ENCODE assay signal across 1 cellular context in the genomic region with DNA sequence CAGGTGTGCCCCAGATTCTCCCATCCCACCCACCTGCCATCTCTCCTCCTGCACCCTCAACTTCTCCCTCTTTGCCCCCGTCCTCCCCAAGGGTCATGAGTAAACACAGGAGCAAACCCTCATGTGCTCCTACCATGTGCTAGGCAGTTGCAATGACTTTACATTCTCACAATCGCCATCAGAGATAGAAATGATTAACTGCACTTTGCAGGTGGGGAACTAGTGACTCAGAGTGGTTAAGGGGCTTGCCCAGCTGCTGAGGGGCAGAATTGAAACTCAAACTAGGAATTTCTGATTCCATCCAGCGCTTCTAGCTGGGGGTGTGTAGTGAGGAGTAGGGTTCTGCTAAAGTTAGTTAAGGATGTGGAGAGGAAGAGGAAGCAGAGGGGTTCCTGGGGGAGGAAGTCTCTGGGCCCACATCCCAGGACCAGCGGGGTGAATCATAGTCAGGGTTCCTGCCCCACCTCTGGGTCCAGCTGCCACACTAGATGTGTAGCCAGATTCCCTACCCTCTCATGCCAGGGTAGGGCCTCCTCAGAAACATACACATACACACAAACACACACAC.
TF ChIP-seq lines count a peak whose summit lies in the region.

No MANE protein-coding gene starts in this region.

TF ChIP-seq in WTC11, 78 proteins besides CTCF, POLR2A, EP300 and RAD21 (continued from another document):
- TF ChIP-seq, protein P1, sequence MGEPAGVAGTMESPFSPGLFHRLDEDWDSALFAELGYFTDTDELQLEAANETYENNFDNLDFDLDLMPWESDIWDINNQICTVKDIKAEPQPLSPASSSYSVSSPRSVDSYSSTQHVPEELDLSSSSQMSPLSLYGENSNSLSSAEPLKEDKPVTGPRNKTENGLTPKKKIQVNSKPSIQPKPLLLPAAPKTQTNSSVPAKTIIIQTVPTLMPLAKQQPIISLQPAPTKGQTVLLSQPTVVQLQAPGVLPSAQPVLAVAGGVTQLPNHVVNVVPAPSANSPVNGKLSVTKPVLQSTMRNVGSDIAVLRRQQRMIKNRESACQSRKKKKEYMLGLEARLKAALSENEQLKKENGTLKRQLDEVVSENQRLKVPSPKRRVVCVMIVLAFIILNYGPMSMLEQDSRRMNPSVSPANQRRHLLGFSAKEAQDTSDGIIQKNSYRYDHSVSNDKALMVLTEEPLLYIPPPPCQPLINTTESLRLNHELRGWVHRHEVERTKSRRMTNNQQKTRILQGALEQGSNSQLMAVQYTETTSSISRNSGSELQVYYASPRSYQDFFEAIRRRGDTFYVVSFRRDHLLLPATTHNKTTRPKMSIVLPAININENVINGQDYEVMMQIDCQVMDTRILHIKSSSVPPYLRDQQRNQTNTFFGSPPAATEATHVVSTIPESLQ (CRISPR knock-in tag; IDR thresholded peaks at IDR 0.05) = no peak
- TF ChIP-seq, protein P2, sequence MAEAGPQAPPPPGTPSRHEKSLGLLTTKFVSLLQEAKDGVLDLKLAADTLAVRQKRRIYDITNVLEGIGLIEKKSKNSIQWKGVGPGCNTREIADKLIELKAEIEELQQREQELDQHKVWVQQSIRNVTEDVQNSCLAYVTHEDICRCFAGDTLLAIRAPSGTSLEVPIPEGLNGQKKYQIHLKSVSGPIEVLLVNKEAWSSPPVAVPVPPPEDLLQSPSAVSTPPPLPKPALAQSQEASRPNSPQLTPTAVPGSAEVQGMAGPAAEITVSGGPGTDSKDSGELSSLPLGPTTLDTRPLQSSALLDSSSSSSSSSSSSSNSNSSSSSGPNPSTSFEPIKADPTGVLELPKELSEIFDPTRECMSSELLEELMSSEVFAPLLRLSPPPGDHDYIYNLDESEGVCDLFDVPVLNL (CRISPR knock-in tag; IDR thresholded peaks at IDR 0.05; ENCODE audit: borderline replicate concordance, low read depth) = no peak
- TF ChIP-seq GRHL2 (CRISPR knock-in tag; IDR thresholded peaks at IDR 0.05; ENCODE audit: insufficient replicate concordance, severe bottlenecking) (no peak), GABPB1 (CRISPR knock-in tag; IDR thresholded peaks at IDR 0.05) (no peak), JUN (CRISPR knock-in tag; IDR thresholded peaks at IDR 0.05) (no peak), MYBL2 (CRISPR knock-in tag; IDR thresholded peaks at IDR 0.05) (no peak)
- TF ChIP-seq, protein P3, sequence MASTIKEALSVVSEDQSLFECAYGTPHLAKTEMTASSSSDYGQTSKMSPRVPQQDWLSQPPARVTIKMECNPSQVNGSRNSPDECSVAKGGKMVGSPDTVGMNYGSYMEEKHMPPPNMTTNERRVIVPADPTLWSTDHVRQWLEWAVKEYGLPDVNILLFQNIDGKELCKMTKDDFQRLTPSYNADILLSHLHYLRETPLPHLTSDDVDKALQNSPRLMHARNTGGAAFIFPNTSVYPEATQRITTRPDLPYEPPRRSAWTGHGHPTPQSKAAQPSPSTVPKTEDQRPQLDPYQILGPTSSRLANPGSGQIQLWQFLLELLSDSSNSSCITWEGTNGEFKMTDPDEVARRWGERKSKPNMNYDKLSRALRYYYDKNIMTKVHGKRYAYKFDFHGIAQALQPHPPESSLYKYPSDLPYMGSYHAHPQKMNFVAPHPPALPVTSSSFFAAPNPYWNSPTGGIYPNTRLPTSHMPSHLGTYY (CRISPR knock-in tag; IDR thresholded peaks at IDR 0.05) = no peak
